In genomic region chr6:154247119-154247814, GRCh38 we compare ENCODE assay signal across 7 cellular contexts.
DNase-seq lines count a peak whose midpoint lies in the region; ATAC-seq and TF ChIP-seq lines count a peak whose summit lies in the region.

No MANE protein-coding gene starts in this region.

- CTCF ChIA-PET in HEK293T (lab: Yijun Ruan, JAX): no interaction called here

- TF ChIP-seq CTCF in brain microvascular endothelial cell (IDR thresholded peaks at IDR 0.05; ENCODE audit: low read depth, low read length, missing control alignments): no peak

- ATAC-seq in GM18870 (IDR thresholded peaks at IDR 0.05; ENCODE audit: unreplicated experiment): peak; percentile 40
- ATAC-seq in central memory CD8-positive, alpha-beta T cell (replicated peaks; ENCODE audit: extremely low read depth, poor library complexity, severe bottlenecking): peak; percentile 77

- H3K36me3 ChIP-seq in brain microvascular endothelial cell (replicated peaks): no peaks in the 10 kb centered on the region

- POLR2A ChIA-PET in HEK293T (lab: Yijun Ruan, JAX): no interaction called here

- peak overlapping the region; percentile 93 for H3K4me3 Mint-ChIP-seq in central memory CD8-positive, alpha-beta T cell

- H3K4me3 ChIP-seq in brain microvascular endothelial cell (ENCODE audit: low read depth, low read length): no peak overlapping the region

- H3K27ac ChIP-seq in brain microvascular endothelial cell: no peak overlapping the region

- H3K27me3 ChIP-seq in brain microvascular endothelial cell (replicated peaks): no peaks in the 10 kb centered on the region

- H3K9me3 Mint-ChIP-seq in central memory CD8-positive, alpha-beta T cell: no peaks in the 10 kb centered on the region

- peak overlapping the region; percentile 90 for H3K27ac Mint-ChIP-seq in central memory CD8-positive, alpha-beta T cell (ENCODE audit: low read depth)

- peaks cover 82% of the 10 kb centered on the region for H3K4me1 Mint-ChIP-seq in central memory CD8-positive, alpha-beta T cell

- H3K27me3 Mint-ChIP-seq in central memory CD8-positive, alpha-beta T cell: no peaks in the 10 kb centered on the region

- DNase-seq in HEK293T (ENCODE audit: extremely low spot score): no peak
- peak; percentile 52 for DNase-seq in NCI-H1105 treated with DMSO at 0.1 percent for 48 hours (lab: John Stamatoyannopoulos, UW)
- no peak for DNase-seq in central memory CD8-positive, alpha-beta T cell (ENCODE audit: low spot score in 2 of 2)
- DNase-seq in pons (ENCODE audit: low spot score): peak; percentile 62
- no peak for DNase-seq in kidney glomerular epithelial cell (lab: John Stamatoyannopoulos, UW)
- no peak for DNase-seq in brain microvascular endothelial cell

- in situ Hi-C loops in brain microvascular endothelial cell (cut with HindIII; ENCODE audit: low pct_ligation_motif_present, low sequenced_read_pairs): no loop called here

- peaks cover 18% of the 10 kb centered on the region for H3K36me3 Mint-ChIP-seq in central memory CD8-positive, alpha-beta T cell (ENCODE audit: insufficient read depth)

TF ChIP-seq in HEK293T, 16 proteins besides CTCF, POLR2A, EP300 and RAD21:
- TF ChIP-seq TARDBP (IDR thresholded peaks at IDR 0.05): no peak
- peak; percentile 50 for TF ChIP-seq ZNF384 (IDR thresholded peaks at IDR 0.05)
- TF ChIP-seq BHLHE40 (IDR thresholded peaks at IDR 0.05; ENCODE audit: borderline replicate concordance): no peak
- TF ChIP-seq FOXM1 (IDR thresholded peaks at IDR 0.05; ENCODE audit: borderline replicate concordance): no peak
- no peak for TF ChIP-seq FOXA1 (IDR thresholded peaks at IDR 0.05)
- TF ChIP-seq HDGF (IDR thresholded peaks at IDR 0.05; ENCODE audit: borderline replicate concordance): no peak
- TF ChIP-seq ELF4 (IDR thresholded peaks at IDR 0.05): no peak
- TF ChIP-seq L3MBTL2 (conservative IDR thresholded peaks at IDR 0.05): peak; percentile 45; the same call in 1 of the 2 replicates

Comparison
In these comparisons a context has a peak if more than half of its experiments do, and no peak if none do; other contexts are left out.
1. DNase-seq: peak in NCI-H1105 treated with DMSO at 0.1 percent for 48 hours (single experiment) and pons (single experiment); none in HEK293T (single experiment), central memory CD8-positive, alpha-beta T cell (0 of 2), kidney glomerular epithelial cell (single experiment) and brain microvascular endothelial cell (single experiment).